ENCODE assay signal across 1 cellular context in the genomic region with DNA sequence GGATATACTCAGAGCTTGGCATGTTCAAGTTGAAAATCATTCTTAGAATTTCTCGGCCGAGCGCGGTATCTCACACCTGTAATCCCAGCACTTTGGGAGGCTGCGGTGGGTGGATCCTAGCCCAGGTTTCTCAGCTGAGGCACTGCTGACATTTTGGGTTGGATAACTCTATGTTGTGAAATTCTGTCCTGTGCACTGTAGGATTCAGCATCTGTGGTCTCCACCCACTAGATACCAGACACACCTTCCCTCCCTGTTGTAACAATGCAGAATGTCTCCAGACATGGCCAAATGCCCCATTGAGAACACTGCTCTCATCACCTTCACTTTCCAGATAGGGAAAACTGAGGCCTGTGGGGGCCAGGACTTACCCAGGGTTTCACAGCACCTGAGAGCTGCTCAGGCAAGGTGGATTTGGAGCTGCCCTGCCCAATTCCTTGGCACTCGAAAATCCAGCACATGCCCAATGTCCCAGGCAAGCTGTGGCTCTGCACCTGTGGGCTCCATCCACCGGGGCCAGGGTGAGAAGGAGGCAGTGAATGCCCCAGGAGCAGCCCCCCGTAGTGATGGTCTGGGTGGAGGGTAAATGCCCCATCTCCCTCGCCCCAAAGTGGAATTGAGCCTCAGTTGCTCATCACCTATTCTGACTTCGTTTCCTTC.
TF ChIP-seq lines count a peak whose summit lies in the region.

No MANE protein-coding gene starts in this region.

TF ChIP-seq in GM23338, 12 proteins besides CTCF, POLR2A, EP300 and RAD21:
- TF ChIP-seq, protein P1, sequence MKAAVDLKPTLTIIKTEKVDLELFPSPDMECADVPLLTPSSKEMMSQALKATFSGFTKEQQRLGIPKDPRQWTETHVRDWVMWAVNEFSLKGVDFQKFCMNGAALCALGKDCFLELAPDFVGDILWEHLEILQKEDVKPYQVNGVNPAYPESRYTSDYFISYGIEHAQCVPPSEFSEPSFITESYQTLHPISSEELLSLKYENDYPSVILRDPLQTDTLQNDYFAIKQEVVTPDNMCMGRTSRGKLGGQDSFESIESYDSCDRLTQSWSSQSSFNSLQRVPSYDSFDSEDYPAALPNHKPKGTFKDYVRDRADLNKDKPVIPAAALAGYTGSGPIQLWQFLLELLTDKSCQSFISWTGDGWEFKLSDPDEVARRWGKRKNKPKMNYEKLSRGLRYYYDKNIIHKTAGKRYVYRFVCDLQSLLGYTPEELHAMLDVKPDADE (IDR thresholded peaks at IDR 0.05): no peak
- no peak for TF ChIP-seq POLR2AphosphoS5 (IDR thresholded peaks at IDR 0.05; ENCODE audit: low read depth)
- TF ChIP-seq, protein P2, sequence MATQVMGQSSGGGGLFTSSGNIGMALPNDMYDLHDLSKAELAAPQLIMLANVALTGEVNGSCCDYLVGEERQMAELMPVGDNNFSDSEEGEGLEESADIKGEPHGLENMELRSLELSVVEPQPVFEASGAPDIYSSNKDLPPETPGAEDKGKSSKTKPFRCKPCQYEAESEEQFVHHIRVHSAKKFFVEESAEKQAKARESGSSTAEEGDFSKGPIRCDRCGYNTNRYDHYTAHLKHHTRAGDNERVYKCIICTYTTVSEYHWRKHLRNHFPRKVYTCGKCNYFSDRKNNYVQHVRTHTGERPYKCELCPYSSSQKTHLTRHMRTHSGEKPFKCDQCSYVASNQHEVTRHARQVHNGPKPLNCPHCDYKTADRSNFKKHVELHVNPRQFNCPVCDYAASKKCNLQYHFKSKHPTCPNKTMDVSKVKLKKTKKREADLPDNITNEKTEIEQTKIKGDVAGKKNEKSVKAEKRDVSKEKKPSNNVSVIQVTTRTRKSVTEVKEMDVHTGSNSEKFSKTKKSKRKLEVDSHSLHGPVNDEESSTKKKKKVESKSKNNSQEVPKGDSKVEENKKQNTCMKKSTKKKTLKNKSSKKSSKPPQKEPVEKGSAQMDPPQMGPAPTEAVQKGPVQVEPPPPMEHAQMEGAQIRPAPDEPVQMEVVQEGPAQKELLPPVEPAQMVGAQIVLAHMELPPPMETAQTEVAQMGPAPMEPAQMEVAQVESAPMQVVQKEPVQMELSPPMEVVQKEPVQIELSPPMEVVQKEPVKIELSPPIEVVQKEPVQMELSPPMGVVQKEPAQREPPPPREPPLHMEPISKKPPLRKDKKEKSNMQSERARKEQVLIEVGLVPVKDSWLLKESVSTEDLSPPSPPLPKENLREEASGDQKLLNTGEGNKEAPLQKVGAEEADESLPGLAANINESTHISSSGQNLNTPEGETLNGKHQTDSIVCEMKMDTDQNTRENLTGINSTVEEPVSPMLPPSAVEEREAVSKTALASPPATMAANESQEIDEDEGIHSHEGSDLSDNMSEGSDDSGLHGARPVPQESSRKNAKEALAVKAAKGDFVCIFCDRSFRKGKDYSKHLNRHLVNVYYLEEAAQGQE (IDR thresholded peaks at IDR 0.05; ENCODE audit: unreplicated experiment): no peak
- TF ChIP-seq STAT1 (IDR thresholded peaks at IDR 0.05; ENCODE audit: unreplicated experiment): no peak
- no peak for TF ChIP-seq NANOG (IDR thresholded peaks at IDR 0.05; ENCODE audit: borderline replicate concordance)
TF ChIP-seq in GM23338: peak in this region for 0.
